In the genomic region with DNA sequence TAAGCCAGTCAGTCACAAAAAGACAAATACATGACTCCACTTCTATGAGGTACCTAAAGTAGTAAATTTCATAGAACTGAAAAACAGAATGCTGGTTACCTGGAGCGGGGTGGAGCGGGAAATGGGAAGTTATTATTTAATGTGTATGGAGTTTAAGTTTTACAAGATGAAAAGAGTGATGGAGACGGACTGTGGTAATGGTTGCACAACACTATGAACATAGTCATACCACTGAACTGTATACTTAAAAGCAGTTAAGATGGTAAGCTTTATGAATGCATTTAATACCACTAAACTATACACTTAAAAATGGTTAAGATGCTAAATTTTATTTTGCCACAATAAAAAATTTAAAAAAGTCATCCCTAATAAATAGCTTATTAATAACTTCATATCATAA, we compare ENCODE assay signal across 19 cellular contexts.
"Had no signal": no experiment of that assay in that cellular context is flagged by ENCODE, and none has a peak within 500 bp of the region (broad histone marks: within the 10 kb centered on the region; RNA-seq: fewer than 3 reads in every experiment).

No MANE protein-coding gene starts in this region.

- H3K27ac Mint-ChIP-seq: activated B cell treated with CpG ODN at 0.5 μM for 24 hours; activated CD4-positive, alpha-beta T cell treated with anti-CD3 and anti-CD28 coated beads, Interleukin-2, amount 10 ng/mL, durations not matched to agents 7 days and 5 days; activated naive CD4-positive, alpha-beta T cell treated with anti-CD3 and anti-CD28 coated beads, Interleukin-2, amount 50 U/mL, for 72 hours; nephron progenitor cell had no signal

- H3K4me3 ChIP-seq: colonic mucosa, left ventricle myocardium inferior, right atrium auricular region, skin epidermis, transverse colon had no signal

- H3K36me3 Mint-ChIP-seq: activated naive CD4-positive, alpha-beta T cell treated with anti-CD3 and anti-CD28 coated beads, Interleukin-2, amount 50 U/mL, for 72 hours had no signal

- H3K9me3 Mint-ChIP-seq: activated B cell treated with CpG ODN at 0.5 μM for 24 hours; activated CD4-positive, alpha-beta T cell treated with anti-CD3 and anti-CD28 coated beads, Interleukin-2, amount 10 ng/mL, durations not matched to agents 7 days and 5 days; activated naive CD4-positive, alpha-beta T cell treated with anti-CD3 and anti-CD28 coated beads, Interleukin-2, amount 50 U/mL, for 72 hours; brain had no signal

- H3K4me3 Mint-ChIP-seq: activated B cell treated with CpG ODN at 0.5 μM for 24 hours; activated CD4-positive, alpha-beta T cell treated with anti-CD3 and anti-CD28 coated beads, Interleukin-2, amount 10 ng/mL, durations not matched to agents 7 days and 5 days; brain; nephron progenitor cell had no signal

- H3K27me3 Mint-ChIP-seq: activated B cell treated with CpG ODN at 0.5 μM for 24 hours; activated CD4-positive, alpha-beta T cell treated with anti-CD3 and anti-CD28 coated beads, Interleukin-2, amount 10 ng/mL, durations not matched to agents 7 days and 5 days; brain had no signal

- DNase-seq: activated B cell treated with CpG ODN at 0.5 μM for 24 hours; activated CD4-positive, alpha-beta T cell treated with anti-CD3 and anti-CD28 coated beads, Interleukin-2, amount 10 ng/mL, durations not matched to agents 7 days and 5 days; activated CD8-positive, alpha-beta memory T cell treated with anti-CD3 and anti-CD28 coated beads for 24 hours; amniotic stem cell; central memory CD4-positive, alpha-beta T cell; colonic mucosa; kidney; left ventricle myocardium inferior; nephron progenitor cell; occipital lobe; stimulated activated CD4-positive, alpha-beta T cell treated with anti-CD3 and anti-CD28 coated beads, Interleukin-15, amount 100 ng/mL, for 24 hours; stimulated activated CD4-positive, alpha-beta T cell treated with anti-CD3 and anti-CD28 coated beads, Interleukin-4, amount 100 ng/mL, for 1 hour; stimulated activated naive CD4-positive, alpha-beta T cell; substantia nigra; transverse colon had no signal

- H3K9me3 ChIP-seq: colonic mucosa, left ventricle myocardium inferior, right atrium auricular region, transverse colon had no signal

- H3K4me1 ChIP-seq: colonic mucosa had no signal

- H3K27ac ChIP-seq: colonic mucosa, left ventricle myocardium inferior, right atrium auricular region, skin epidermis, transverse colon had no signal

- H3K27me3 ChIP-seq: colonic mucosa, right atrium auricular region, transverse colon had no signal

- H3K36me3 ChIP-seq: colonic mucosa, left ventricle myocardium inferior, right atrium auricular region, transverse colon had no signal
